Comparison of ENCODE assay signal across 9 cellular contexts in genomic region chr20:39047417-39047985, GRCh38.
"Had no signal": no experiment of that assay in that cellular context is flagged by ENCODE, and none has a peak within 500 bp of the region (broad histone marks: within the 10 kb centered on the region; RNA-seq: fewer than 3 reads in every experiment).

No MANE protein-coding gene starts in this region.

- H3K27ac ChIP-seq: ascending aorta, body of pancreas had no signal

- H3K4me1 ChIP-seq: ascending aorta had no signal

- H3K27me3 ChIP-seq: ascending aorta, body of pancreas, MG63 had no signal

- H3K9me3 ChIP-seq: ascending aorta, body of pancreas, MG63 had no signal

- H3K9me3 Mint-ChIP-seq: activated naive CD4-positive, alpha-beta T cell treated with anti-CD3 and anti-CD28 coated beads, Interleukin-2, amount 50 U/mL, for 24 hours; activated T-cell treated with anti-CD3 and anti-CD28 coated beads, Interleukin-2, amount 50 U/mL, for 24 hours; activated T-helper 1 cell treated with anti-CD3 and anti-CD28 coated beads, Interleukin-12 subunit alpha, Interleukin-12 subunit beta, Interleukin-2, Interleukin-4 antibody, amounts not matched to agents 30 ng/mL and 10 ng/mL and 1 ng/mL, durations not matched to agents 14 hours and 24 hours and 36 hours; T-helper 1 cell treated with Interleukin-12 subunit alpha and Interleukin-12 subunit beta and Interleukin-4 antibody, amounts not matched to agents 30 μg/mL and 1 μg/mL, for 36 hours had no signal

- H3K36me3 ChIP-seq: MG63 had no signal

- DNase-seq: NCI-H2081 treated with DMSO at 0.1 percent for 48 hours had no signal

- H3K27ac Mint-ChIP-seq: activated CD8-positive, alpha-beta T cell treated with anti-CD3 and anti-CD28 coated beads, Interleukin-2, amount 10 ng/mL, durations not matched to agents 7 days and 5 days; activated naive CD4-positive, alpha-beta T cell treated with anti-CD3 and anti-CD28 coated beads, Interleukin-2, amount 50 U/mL, for 24 hours; activated T-helper 1 cell treated with anti-CD3 and anti-CD28 coated beads, Interleukin-12 subunit alpha, Interleukin-12 subunit beta, Interleukin-2, Interleukin-4 antibody, amounts not matched to agents 30 ng/mL and 10 ng/mL and 1 ng/mL, durations not matched to agents 14 hours and 24 hours and 36 hours; T-helper 1 cell treated with Interleukin-12 subunit alpha and Interleukin-12 subunit beta and Interleukin-4 antibody, amounts not matched to agents 30 μg/mL and 1 μg/mL, for 36 hours had no signal

- H3K4me3 Mint-ChIP-seq: activated CD8-positive, alpha-beta T cell treated with anti-CD3 and anti-CD28 coated beads, Interleukin-2, amount 10 ng/mL, durations not matched to agents 7 days and 5 days; activated T-cell treated with anti-CD3 and anti-CD28 coated beads, Interleukin-2, amount 50 U/mL, for 24 hours; T-helper 1 cell treated with Interleukin-12 subunit alpha and Interleukin-12 subunit beta and Interleukin-4 antibody, amounts not matched to agents 30 μg/mL and 1 μg/mL, for 36 hours had no signal

- H3K4me3 ChIP-seq: ascending aorta, body of pancreas, MG63 had no signal
